26 cellular contexts compared by ENCODE assay signal in genomic region chr15:33810083-33810595, GRCh38.
"Had no signal": no experiment of that assay in that cellular context is flagged by ENCODE, and none has a peak within 500 bp of the region (broad histone marks: within the 10 kb centered on the region; RNA-seq: fewer than 3 reads in every experiment).

No MANE protein-coding gene starts in this region.

- H3K27me3 ChIP-seq: esophagus muscularis mucosa, gastrocnemius medialis, neutrophil, testis, transverse colon had no signal

- DNase-seq: activated CD4-positive, alpha-beta memory T cell treated with anti-CD3 and anti-CD28 coated beads, Interleukin-2, amount 10 ng/mL, durations not matched to agents 7 days and 5 days; activated CD4-positive, alpha-beta T cell treated with anti-CD3 and anti-CD28 coated beads, Interleukin-2, amount 10 ng/mL, durations not matched to agents 24 days and 14 days; activated CD4-positive, CD25-positive, alpha-beta regulatory T cell treated with anti-CD3 and anti-CD28 coated beads, Interleukin-2, amount 50 U/mL, for 72 hours; activated CD8-positive, alpha-beta memory T cell treated with anti-CD3 and anti-CD28 coated beads, Interleukin-2, amount 50 U/mL, for 48 hours; activated gamma-delta T cell; activated naive CD4-positive, alpha-beta T cell treated with anti-CD3 and anti-CD28 coated beads, Interleukin-2, amount 50 U/mL, for 16 hours; activated T-cell treated with anti-CD3 and anti-CD28 coated beads, Interleukin-2, amount 50 U/mL, for 24 hours; amniotic stem cell; central memory CD4-positive, alpha-beta T cell; gastrocnemius medialis; hippocampal formation; kidney glomerular epithelial cell; left ventricle myocardium inferior; stimulated activated CD4-positive, alpha-beta T cell treated with anti-CD3 and anti-CD28 coated beads, Interleukin-12 subunit alpha, Interleukin-12 subunit beta, amount 100 ng/mL, for 4 hours; stimulated activated CD4-positive, alpha-beta T cell treated with anti-CD3 and anti-CD28 coated beads, Interleukin-4, amount 100 ng/mL, for 1 hour; stimulated activated naive CD8-positive, alpha-beta T cell treated with anti-CD3 and anti-CD28 coated beads, Interleukin-15, Interleukin-2, amounts not matched to agents 100 U/mL and 50 U/mL, for 24 hours; testis; transverse colon had no signal

- ATAC-seq: gastrocnemius medialis; sciatic nerve; stimulated activated naive CD8-positive, alpha-beta T cell treated with anti-CD3 and anti-CD28 coated beads, Interleukin-15, Interleukin-2, amounts not matched to agents 100 U/mL and 50 U/mL, for 24 hours had no signal

- FAIRE-seq: TTC549, urothelium cell line had no signal

- H3K9me3 ChIP-seq: esophagus muscularis mucosa, gastrocnemius medialis, left ventricle myocardium inferior, neutrophil, testis, transverse colon had no signal

- H3K4me3 ChIP-seq: esophagus muscularis mucosa, gastrocnemius medialis, left ventricle myocardium inferior, lung, skin epidermis, testis, transverse colon had no signal

- H3K4me1 ChIP-seq: esophagus muscularis mucosa, gastrocnemius medialis, left ventricle myocardium inferior, testis, transverse colon had no signal

- H3K27ac ChIP-seq: esophagus muscularis mucosa, gastrocnemius medialis, left ventricle myocardium inferior, neutrophil, skin epidermis, testis, transverse colon, VCaP had no signal

- H3K36me3 ChIP-seq: gastrocnemius medialis, left ventricle myocardium inferior, neutrophil, transverse colon had no signal
